8 cellular contexts compared by ENCODE assay signal in genomic region chr17:39198186-39198566, GRCh38. TPM values are rescaled to one million over a fixed set of nuclear protein-coding genes. Genes with fewer than 3 reads are reported as not detected.
DNase-seq lines count a peak whose midpoint lies in the region; ATAC-seq, FAIRE-seq and TF ChIP-seq lines count a peak whose summit lies in the region.

No MANE protein-coding gene starts in this region.

- TF ChIP-seq POLR2A in H1 (IDR thresholded peaks at IDR 0.05; ENCODE audit: control extremely low read depth in 1 of 2, low read depth in 2 of 2, low read length in 2 of 2), result no peak

- H3K27me3 ChIP-seq in GM23248 (replicated peaks; ENCODE audit: insufficient read depth) (no peaks in the 10 kb centered on the region), OCI-LY3 (ENCODE audit: low read depth, low read length) (no peaks in the 10 kb centered on the region), H1 (replicated peaks in 1 of 4; ENCODE audit: control insufficient read depth in 3 of 4, extremely low read depth in 1 of 4, insufficient read depth in 3 of 4, low read length in 3 of 4) (no peaks in the 10 kb centered on the region)

- H3K79me2 ChIP-seq in GM23248 (ENCODE audit: insufficient read depth) (peaks cover 58% of the 10 kb centered on the region), OCI-LY3 (ENCODE audit: low read length) (peaks cover 42% of the 10 kb centered on the region), H1 (ENCODE audit: control insufficient read depth in 1 of 2, insufficient read depth in 2 of 2, low read length in 2 of 2) (peaks cover 7 to 56% of the 10 kb centered on the region in 2 experiments)

- in situ Hi-C loops in GM23248 (cut with MboI), result no loop called here

- peak overlapping the region; percentile 83 for H3K4me2 ChIP-seq in GM23248 (ENCODE audit: unreplicated experiment)
- peak overlapping the region; percentile 99 for H3K4me2 ChIP-seq in OCI-LY3 (ENCODE audit: low read length)
- H3K4me2 ChIP-seq in H1 (ENCODE audit: insufficient read depth in 1 of 2, low read depth in 2 of 2, low read length in 2 of 2), result peak overlapping the region; percentile 80 to 82

- H3K9me2 ChIP-seq in GM23248 (ENCODE audit: insufficient read depth), result no peaks in the 10 kb centered on the region

- H2BK20ac ChIP-seq in H1 (ENCODE audit: low read length), result no peak overlapping the region

- H3K14ac ChIP-seq in H1 (ENCODE audit: insufficient read length), result no peak overlapping the region

- H3K9ac ChIP-seq in GM23248 (no peak overlapping the region), OCI-LY3 (ENCODE audit: low read length) (peak overlapping the region; percentile 64), H1 (replicated peaks in 1 of 4; ENCODE audit: extremely low read depth in 1 of 4, low read depth in 3 of 4, low read length in 3 of 4) (peak overlapping the region in 2 of 4 experiments; percentile 48 to 59; a peak in 3 of 7 replicates)

- H4K91ac ChIP-seq in H1 (replicated peaks; ENCODE audit: insufficient read length, low read length), result peak overlapping the region; percentile 26

- no peak for TF ChIP-seq CTCF in OCI-LY3 (IDR thresholded peaks at IDR 0.05; ENCODE audit: low read depth, low read length)
- no peak for TF ChIP-seq CTCF in H1 (IDR thresholded peaks at IDR 0.05; ENCODE audit: control extremely low read depth in 1 of 3, insufficient read depth in 1 of 3, low read depth in 1 of 3, low read length in 3 of 3)
- TF ChIP-seq CTCF in retinal pigment epithelial cell (conservative IDR thresholded peaks at IDR 0.05; ENCODE audit: low read depth, low read length), result no peak

- H4K8ac ChIP-seq in H1 (ENCODE audit: extremely low read depth, insufficient read depth, low read length), result peak overlapping the region; percentile 69; the same call in 1 of the 2 replicates

- H3K4me1 ChIP-seq in GM23248 (ENCODE audit: insufficient read depth) (peaks cover 35% of the 10 kb centered on the region), OCI-LY3 (ENCODE audit: low read length) (peaks cover 33% of the 10 kb centered on the region), H1 (replicated peaks in 1 of 4; ENCODE audit: control insufficient read depth in 3 of 4, insufficient read depth in 4 of 4, low read length in 3 of 4) (peaks cover 4 to 31% (median 23%) of the 10 kb centered on the region in 4 experiments)

- 0 out of 2 replicates have a peak, but pooled peaks cover 4% of the 10 kb centered on the region for H4K20me1 ChIP-seq in GM23248 (ENCODE audit: insufficient read depth)
- peaks cover 9% of the 10 kb centered on the region; the same call in 1 of the 2 replicates for H4K20me1 ChIP-seq in OCI-LY3 (ENCODE audit: insufficient read depth, low read length)
- H4K20me1 ChIP-seq in H1 (replicated peaks in 1 of 2; ENCODE audit: control insufficient read depth in 1 of 2, insufficient read depth in 2 of 2, low read length in 2 of 2), result peaks cover 2 to 20% of the 10 kb centered on the region in 2 experiments

- peak overlapping the region; percentile 32; the same call in 1 of the 2 replicates for H2BK15ac ChIP-seq in H1 (ENCODE audit: low read length)

- H4K5ac ChIP-seq in H1 (ENCODE audit: insufficient read length, low read depth, low read length), result peak overlapping the region; percentile 86

- POLR2A ChIA-PET in H1 (lab: Charles Lee; ENCODE audit: partially characterized antibody), result interaction anchor here (0.7 to 5.0 kb wide), 10 partner anchors 10 to 344 kb away, joined by 3 to 49 read pairs (median 4); partner anchors contain the start of genes ARL5C, MED1 and STAC2

- H3K18ac ChIP-seq in H1 (ENCODE audit: extremely low read depth, low read length), result no peak overlapping the region; the same call in 1 of the 2 replicates

- H3K4me3 ChIP-seq in GM23248 (peak overlapping the region; percentile 76; the same call in 1 of the 2 replicates), OCI-LY3 (ENCODE audit: low read length) (peak overlapping the region; percentile 79), H1 (ENCODE audit: extremely low read depth in 1 of 4, insufficient read depth in 2 of 4, low read depth in 3 of 4, low read length in 4 of 4) (peak overlapping the region; percentile 78 to 89 (median 80)), retinal pigment epithelial cell (ENCODE audit: low read length) (peak overlapping the region; percentile 67)

- 82 to 90% methylated on average over 4 of the region's 4 CpGs for WGBS in GM23248 (ENCODE audit: low coverage in 1 of 2, low lambda C conversion rate in 2 of 2, missing lambda C conversion rate in 2 of 2), 2 experiments
- 71% methylated on average over 4 of the region's 4 CpGs; no CpG with 5 or more reads in 1 of the 2 experiments for WGBS in H1 (ENCODE audit: extremely low coverage in 1 of 2, insufficient coverage in 1 of 2, insufficient read length in 1 of 2, insufficient replicate concordance in 2 of 2, low coverage in 1 of 2, low lambda C conversion rate in 2 of 2, missing lambda C conversion rate in 1 of 2), 2 experiments

- H3K56ac ChIP-seq in H1 (replicated peaks; ENCODE audit: insufficient read length, low read depth, low read length), result peak overlapping the region; percentile 32

- H2BK120ac ChIP-seq in H1 (replicated peaks; ENCODE audit: low read depth, low read length), result peak overlapping the region; percentile 33

- DNase-seq in GM23248, result no peak
- DNase-seq in H1 (ENCODE audit: low read depth in 1 of 2, low spot score in 2 of 2), result no peak
- DNase-seq in retinal pigment epithelial cell (ENCODE audit: low read depth), result no peak
- DNase-seq in activated gamma-delta T cell treated with Interleukin-2 at 50 U/mL for 16 hours, result no peak
- DNase-seq in UCSD-AML1 (lab: John Stamatoyannopoulos, UW; ENCODE audit: unreplicated experiment), result no peak

- no peak for FAIRE-seq in H1 (lab: Jason Lieb, UNC)

- no peak for TF ChIP-seq RAD21 in H1 (IDR thresholded peaks at IDR 0.05 in 1 of 2, conservative IDR thresholded peaks at IDR 0.05 in 1 of 2; ENCODE audit: low read depth in 2 of 2, low read length in 2 of 2)

- H3K9me3 ChIP-seq in GM23248 (ENCODE audit: low read depth) (no peaks in the 10 kb centered on the region), OCI-LY3 (ENCODE audit: insufficient read depth, low read length) (no peaks in the 10 kb centered on the region), H1 (ENCODE audit: insufficient read depth in 2 of 2, low read depth in 1 of 2, low read length in 1 of 2) (no peaks in the 10 kb centered on the region)

- 0 out of 2 replicates have a peak overlapping the region, but pooled peaks have one; percentile 52 for H2BK12ac ChIP-seq in H1 (ENCODE audit: low read depth, low read length)

- H2AFZ ChIP-seq in GM23248 (peak overlapping the region; percentile 43), OCI-LY3 (ENCODE audit: low read depth, low read length) (no peak overlapping the region), H1 (ENCODE audit: low read length) (no peak overlapping the region)

- no peak overlapping the region for H2BK5ac ChIP-seq in H1 (ENCODE audit: low read depth, low read length)

- H3K79me1 ChIP-seq in H1 (ENCODE audit: low read depth, low read length), result peaks cover 10% of the 10 kb centered on the region

- no peak for ATAC-seq in HG03135 (IDR thresholded peaks at IDR 0.05; ENCODE audit: unreplicated experiment)
- no peak for ATAC-seq in HG02642 (IDR thresholded peaks at IDR 0.05; ENCODE audit: poor library complexity, unreplicated experiment)

- H3F3A ChIP-seq in GM23248 (ENCODE audit: insufficient read depth), result peaks cover 43% of the 10 kb centered on the region

- peaks cover 15% of the 10 kb centered on the region for H3K36me3 ChIP-seq in GM23248 (ENCODE audit: low read depth)
- H3K36me3 ChIP-seq in OCI-LY3 (replicated peaks; ENCODE audit: low read depth, low read length), result peaks cover 23% of the 10 kb centered on the region
- peaks cover 14 to 29% (median 20%) of the 10 kb centered on the region in 4 experiments for H3K36me3 ChIP-seq in H1 (ENCODE audit: control insufficient read depth in 2 of 4, insufficient read depth in 4 of 4, low read length in 3 of 4)

- no peak overlapping the region for H2AK5ac ChIP-seq in H1 (ENCODE audit: low read depth, low read length)

- no peak overlapping the region for H3K4ac ChIP-seq in H1 (replicated peaks; ENCODE audit: insufficient read length, low read depth, low read length)

- no peak overlapping the region for H3K23ac ChIP-seq in H1 (ENCODE audit: insufficient read length)

- peaks cover 11% of the 10 kb centered on the region for H3K23me2 ChIP-seq in H1 (ENCODE audit: low read depth, low read length)

- TF ChIP-seq EP300 in H1 (IDR thresholded peaks at IDR 0.05; ENCODE audit: borderline replicate concordance in 1 of 2, low read depth in 2 of 2, low read length in 2 of 2), result no peak

- H3K27ac ChIP-seq in GM23248, result peak overlapping the region; percentile 14; the same call in 1 of the 2 replicates
- H3K27ac ChIP-seq in OCI-LY3 (ENCODE audit: low read length), result no peak overlapping the region
- H3K27ac ChIP-seq in H1 (ENCODE audit: low read depth, low read length), result peak overlapping the region; percentile 47; the same call in 1 of the 2 replicates

- CTCF ChIA-PET in H1 (lab: Charles Lee; ENCODE audit: partially characterized antibody), result interaction anchor here (1.0 to 4.1 kb wide), 5 partner anchors 10 to 46 kb away, joined by 3 to 19 read pairs (median 6); no protein-coding TSS in a partner anchor

RNA-seq across cellular contexts. Expression of gene CACNB1, which starts 0.7 kb away (rescaled TPM):
- total RNA-seq in GM23248 (2014; rRNA removed; shearing (Covaris generic)), result 6.6 and 8.1 TPM in 2 replicates
- polyA plus RNA-seq in GM23248 (2016; fragmentation: Nextera tagmentation; extraction: Ambion mirVana), result 6.0 and 7.1 TPM in 2 replicates
- 15.1 and 17.8 TPM in 2 replicates for total RNA-seq in H1 (2021; fragmentation: NEBNext Ultra II Directional; extraction: Animal tissue kit (Norgen Biotek cat#: 25700))
- polyA plus RNA-seq in H1 (2011; rRNA removed), result 7.2 and 10.6 TPM in 2 replicates
- polyA plus RNA-seq in H1 (2011; cell fraction: cytosol; rRNA removed), result 7.7 TPM
- 43.5 TPM for polyA plus RNA-seq in H1 (2011; cell fraction: nucleus; rRNA removed)
- 11.9 to 16.4 TPM (median 14.1 TPM) in 4 replicates for polyA plus RNA-seq in H1 (2012, experiment 1 of 2)
- 12.9 TPM for polyA plus RNA-seq in H1 (2012, experiment 2 of 2)
- polyA plus RNA-seq in H1 (2013, experiment 1 of 2), result 7.2 TPM
- 7.1 TPM for polyA plus RNA-seq in H1 (2013, experiment 2 of 2)
- polyA minus RNA-seq in H1 (2011; rRNA and poly(A)+ RNA removed), result 15.8 and 25.4 TPM in 2 replicates
- polyA minus RNA-seq in H1 (2011; cell fraction: cytosol; rRNA and poly(A)+ RNA removed), result 8.0 TPM
- 18.6 TPM for polyA minus RNA-seq in H1 (2011; cell fraction: nucleus; rRNA and poly(A)+ RNA removed)

RNA-seq across cellular contexts. Expression of gene RPL19, which starts 1.9 kb away (rescaled TPM):
- 1,500 and 1,636 TPM in 2 replicates for total RNA-seq in GM23248 (2014; rRNA removed; shearing (Covaris generic))
- 892 and 903 TPM in 2 replicates for polyA plus RNA-seq in GM23248 (2016; fragmentation: Nextera tagmentation; extraction: Ambion mirVana)
- 2,182 and 2,219 TPM in 2 replicates for total RNA-seq in H1 (2021; fragmentation: NEBNext Ultra II Directional; extraction: Animal tissue kit (Norgen Biotek cat#: 25700))
- 1,992 and 2,108 TPM in 2 replicates for polyA plus RNA-seq in H1 (2011; rRNA removed)
- 3,481 TPM for polyA plus RNA-seq in H1 (2011; cell fraction: cytosol; rRNA removed)
- 2,043 TPM for polyA plus RNA-seq in H1 (2011; cell fraction: nucleus; rRNA removed)
- 1,394 to 2,903 TPM (median 2,742 TPM) in 4 replicates for polyA plus RNA-seq in H1 (2012, experiment 1 of 2)
- 1,232 TPM for polyA plus RNA-seq in H1 (2012, experiment 2 of 2)
- polyA plus RNA-seq in H1 (2013, experiment 1 of 2), result 2,492 TPM
- polyA plus RNA-seq in H1 (2013, experiment 2 of 2), result 2,408 TPM
- polyA minus RNA-seq in H1 (2011; rRNA and poly(A)+ RNA removed), result 605 and 718 TPM in 2 replicates
- polyA minus RNA-seq in H1 (2011; cell fraction: cytosol; rRNA and poly(A)+ RNA removed), result 697 TPM
- 464 TPM for polyA minus RNA-seq in H1 (2011; cell fraction: nucleus; rRNA and poly(A)+ RNA removed)

RNA-seq across cellular contexts. Expression of gene STAC2, which starts 27.6 kb away (rescaled TPM):
- not detected in 2 replicates for total RNA-seq in GM23248 (2014; rRNA removed; shearing (Covaris generic))
- polyA plus RNA-seq in GM23248 (2016; fragmentation: Nextera tagmentation; extraction: Ambion mirVana), result 0.05 TPM in 1 of 2 replicates, not detected in the other
- 5.4 and 6.0 TPM in 2 replicates for total RNA-seq in H1 (2021; fragmentation: NEBNext Ultra II Directional; extraction: Animal tissue kit (Norgen Biotek cat#: 25700))
- 1.5 and 2.5 TPM in 2 replicates for polyA plus RNA-seq in H1 (2011; rRNA removed)
- polyA plus RNA-seq in H1 (2011; cell fraction: cytosol; rRNA removed), result 1.7 TPM
- 3.9 TPM for polyA plus RNA-seq in H1 (2011; cell fraction: nucleus; rRNA removed)
- polyA plus RNA-seq in H1 (2012, experiment 1 of 2), result 4.2 to 6.3 TPM (median 5.2 TPM) in 4 replicates
- polyA plus RNA-seq in H1 (2012, experiment 2 of 2), result 5.2 TPM
- polyA plus RNA-seq in H1 (2013, experiment 1 of 2), result 4.3 TPM
- polyA plus RNA-seq in H1 (2013, experiment 2 of 2), result 4.7 TPM
- polyA minus RNA-seq in H1 (2011; rRNA and poly(A)+ RNA removed), result 1.2 and 1.7 TPM in 2 replicates
- 1.5 TPM for polyA minus RNA-seq in H1 (2011; cell fraction: cytosol; rRNA and poly(A)+ RNA removed)
- 1.1 TPM for polyA minus RNA-seq in H1 (2011; cell fraction: nucleus; rRNA and poly(A)+ RNA removed)

RNA-seq across cellular contexts. Expression of gene ARL5C, which starts 32.2 kb away (rescaled TPM):
- not detected in 2 replicates for total RNA-seq in GM23248 (2014; rRNA removed; shearing (Covaris generic))
- polyA plus RNA-seq in GM23248 (2016; fragmentation: Nextera tagmentation; extraction: Ambion mirVana) (not detected in 2 replicates), H1 (2011; rRNA removed) (not detected in 2 replicates)
- total RNA-seq in H1 (2021; fragmentation: NEBNext Ultra II Directional; extraction: Animal tissue kit (Norgen Biotek cat#: 25700)), result not detected in 2 replicates
- polyA plus RNA-seq in H1 (2011; cell fraction: cytosol; rRNA removed), result not detected
- not detected for polyA plus RNA-seq in H1 (2011; cell fraction: nucleus; rRNA removed)
- 0.10 TPM in 1 of 4 replicates, not detected in the others for polyA plus RNA-seq in H1 (2012, experiment 1 of 2)
- not detected for polyA plus RNA-seq in H1 (2012, experiment 2 of 2)
- not detected for polyA plus RNA-seq in H1 (2013, experiment 1 of 2)
- polyA plus RNA-seq in H1 (2013, experiment 2 of 2), result not detected
- polyA minus RNA-seq in H1 (2011; rRNA and poly(A)+ RNA removed), result 0.06 TPM in 1 of 2 replicates, not detected in the other
- polyA minus RNA-seq in H1 (2011; cell fraction: cytosol; rRNA and poly(A)+ RNA removed), result not detected
- not detected for polyA minus RNA-seq in H1 (2011; cell fraction: nucleus; rRNA and poly(A)+ RNA removed)

RNA-seq across cellular contexts. Expression of gene PLXDC1, which starts 46.7 kb away (rescaled TPM):
- not detected in 2 replicates for total RNA-seq in GM23248 (2014; rRNA removed; shearing (Covaris generic))
- polyA plus RNA-seq in GM23248 (2016; fragmentation: Nextera tagmentation; extraction: Ambion mirVana) (0.24 and 0.71 TPM in 2 replicates), H1 (2011; rRNA removed) (14.6 and 17.9 TPM in 2 replicates)
- total RNA-seq in H1 (2021; fragmentation: NEBNext Ultra II Directional; extraction: Animal tissue kit (Norgen Biotek cat#: 25700)), result 3.4 and 4.1 TPM in 2 replicates
- 16.1 TPM for polyA plus RNA-seq in H1 (2011; cell fraction: cytosol; rRNA removed)
- 69.7 TPM for polyA plus RNA-seq in H1 (2011; cell fraction: nucleus; rRNA removed)
- polyA plus RNA-seq in H1 (2012, experiment 1 of 2), result 6.9 to 10.0 TPM (median 8.1 TPM) in 4 replicates
- 2.6 TPM for polyA plus RNA-seq in H1 (2012, experiment 2 of 2)
- 1.7 TPM for polyA plus RNA-seq in H1 (2013, experiment 1 of 2)
- 1.6 TPM for polyA plus RNA-seq in H1 (2013, experiment 2 of 2)
- polyA minus RNA-seq in H1 (2011; rRNA and poly(A)+ RNA removed), result 18.7 and 21.7 TPM in 2 replicates
- polyA minus RNA-seq in H1 (2011; cell fraction: cytosol; rRNA and poly(A)+ RNA removed), result 9.2 TPM
- 16.2 TPM for polyA minus RNA-seq in H1 (2011; cell fraction: nucleus; rRNA and poly(A)+ RNA removed)
